1 cellular context compared by ENCODE assay signal in the genomic region with DNA sequence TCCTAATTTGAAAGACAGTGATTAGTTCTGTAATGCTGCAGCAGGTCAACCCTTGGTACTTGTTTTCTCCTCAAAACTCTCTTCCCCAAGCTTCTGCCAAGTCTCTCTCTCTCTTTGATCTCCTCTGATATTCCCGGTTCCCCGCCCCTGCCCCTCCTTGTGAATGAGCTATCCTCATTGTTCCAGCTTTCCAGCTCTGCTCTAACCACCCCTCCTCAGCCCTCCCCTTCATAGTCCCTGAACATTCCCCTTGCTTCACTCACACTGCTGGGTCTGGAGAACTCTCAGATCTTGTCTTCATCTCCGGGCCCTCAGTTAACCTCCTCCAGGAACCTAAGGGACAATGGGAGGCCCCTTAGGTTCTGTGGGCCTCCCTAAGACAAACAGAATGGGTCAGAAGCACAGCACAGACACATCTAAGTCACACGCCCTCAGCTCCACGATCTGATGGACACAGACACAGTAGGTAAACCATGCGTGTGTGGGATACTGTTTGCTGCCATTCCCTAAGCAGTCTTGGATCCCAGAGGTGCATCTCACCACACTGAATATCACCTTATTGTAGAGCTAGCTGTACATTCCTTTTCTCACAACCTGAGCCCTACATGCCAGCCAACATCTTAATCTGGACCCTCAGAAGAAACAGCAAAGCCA.
TF ChIP-seq lines count a peak whose summit lies in the region.

No MANE protein-coding gene starts in this region.

TF ChIP-seq in HepG2, 621 proteins besides CTCF, POLR2A, EP300 and RAD21 (continued from another document):
- TF ChIP-seq, protein P1, sequence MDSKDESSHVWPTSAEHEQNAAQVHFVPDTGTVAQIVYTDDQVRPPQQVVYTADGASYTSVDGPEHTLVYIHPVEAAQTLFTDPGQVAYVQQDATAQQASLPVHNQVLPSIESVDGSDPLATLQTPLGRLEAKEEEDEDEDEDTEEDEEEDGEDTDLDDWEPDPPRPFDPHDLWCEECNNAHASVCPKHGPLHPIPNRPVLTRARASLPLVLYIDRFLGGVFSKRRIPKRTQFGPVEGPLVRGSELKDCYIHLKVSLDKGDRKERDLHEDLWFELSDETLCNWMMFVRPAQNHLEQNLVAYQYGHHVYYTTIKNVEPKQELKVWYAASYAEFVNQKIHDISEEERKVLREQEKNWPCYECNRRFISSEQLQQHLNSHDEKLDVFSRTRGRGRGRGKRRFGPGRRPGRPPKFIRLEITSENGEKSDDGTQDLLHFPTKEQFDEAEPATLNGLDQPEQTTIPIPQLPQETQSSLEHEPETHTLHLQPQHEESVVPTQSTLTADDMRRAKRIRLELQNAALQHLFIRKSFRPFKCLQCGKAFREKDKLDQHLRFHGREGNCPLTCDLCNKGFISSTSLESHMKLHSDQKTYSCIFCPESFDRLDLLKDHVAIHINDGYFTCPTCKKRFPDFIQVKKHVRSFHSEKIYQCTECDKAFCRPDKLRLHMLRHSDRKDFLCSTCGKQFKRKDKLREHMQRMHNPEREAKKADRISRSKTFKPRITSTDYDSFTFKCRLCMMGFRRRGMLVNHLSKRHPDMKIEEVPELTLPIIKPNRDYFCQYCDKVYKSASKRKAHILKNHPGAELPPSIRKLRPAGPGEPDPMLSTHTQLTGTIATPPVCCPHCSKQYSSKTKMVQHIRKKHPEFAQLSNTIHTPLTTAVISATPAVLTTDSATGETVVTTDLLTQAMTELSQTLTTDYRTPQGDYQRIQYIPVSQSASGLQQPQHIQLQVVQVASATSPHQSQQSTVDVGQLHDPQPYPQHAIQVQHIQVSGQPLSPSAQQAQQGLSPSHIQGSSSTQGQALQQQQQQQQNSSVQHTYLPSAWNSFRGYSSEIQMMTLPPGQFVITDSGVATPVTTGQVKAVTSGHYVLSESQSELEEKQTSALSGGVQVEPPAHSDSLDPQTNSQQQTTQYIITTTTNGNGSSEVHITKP (CRISPR knock-in tag; IDR thresholded peaks at IDR 0.05; ENCODE audit: low read depth): no peak
- TF ChIP-seq ZNF30 (CRISPR knock-in tag; IDR thresholded peaks at IDR 0.05) (no peak), GZF1 (CRISPR knock-in tag; IDR thresholded peaks at IDR 0.05) (no peak), ZBTB8A (CRISPR knock-in tag; IDR thresholded peaks at IDR 0.05; ENCODE audit: borderline replicate concordance, low read depth) (no peak), NFKBIZ (CRISPR knock-in tag; IDR thresholded peaks at IDR 0.05) (no peak), DNMT3B (CRISPR knock-in tag; conservative IDR thresholded peaks at IDR 0.05) (no peak), RNF2 (conservative IDR thresholded peaks at IDR 0.05; ENCODE audit: low read depth) (no peak), HDAC2 (CRISPR knock-in tag; IDR thresholded peaks at IDR 0.05) (no peak)
- TF ChIP-seq, protein P2, sequence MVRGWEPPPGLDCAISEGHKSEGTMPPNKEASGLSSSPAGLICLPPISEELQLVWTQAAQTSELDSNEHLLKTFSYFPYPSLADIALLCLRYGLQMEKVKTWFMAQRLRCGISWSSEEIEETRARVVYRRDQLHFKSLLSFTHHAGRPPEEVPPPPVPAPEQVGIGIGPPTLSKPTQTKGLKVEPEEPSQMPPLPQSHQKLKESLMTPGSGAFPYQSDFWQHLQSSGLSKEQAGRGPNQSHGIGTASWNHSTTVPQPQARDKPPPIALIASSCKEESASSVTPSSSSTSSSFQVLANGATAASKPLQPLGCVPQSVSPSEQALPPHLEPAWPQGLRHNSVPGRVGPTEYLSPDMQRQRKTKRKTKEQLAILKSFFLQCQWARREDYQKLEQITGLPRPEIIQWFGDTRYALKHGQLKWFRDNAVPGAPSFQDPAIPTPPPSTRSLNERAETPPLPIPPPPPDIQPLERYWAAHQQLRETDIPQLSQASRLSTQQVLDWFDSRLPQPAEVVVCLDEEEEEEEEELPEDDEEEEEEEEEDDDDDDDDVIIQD (CRISPR knock-in tag; IDR thresholded peaks at IDR 0.05; ENCODE audit: low read depth): no peak
- TF ChIP-seq, protein P3, sequence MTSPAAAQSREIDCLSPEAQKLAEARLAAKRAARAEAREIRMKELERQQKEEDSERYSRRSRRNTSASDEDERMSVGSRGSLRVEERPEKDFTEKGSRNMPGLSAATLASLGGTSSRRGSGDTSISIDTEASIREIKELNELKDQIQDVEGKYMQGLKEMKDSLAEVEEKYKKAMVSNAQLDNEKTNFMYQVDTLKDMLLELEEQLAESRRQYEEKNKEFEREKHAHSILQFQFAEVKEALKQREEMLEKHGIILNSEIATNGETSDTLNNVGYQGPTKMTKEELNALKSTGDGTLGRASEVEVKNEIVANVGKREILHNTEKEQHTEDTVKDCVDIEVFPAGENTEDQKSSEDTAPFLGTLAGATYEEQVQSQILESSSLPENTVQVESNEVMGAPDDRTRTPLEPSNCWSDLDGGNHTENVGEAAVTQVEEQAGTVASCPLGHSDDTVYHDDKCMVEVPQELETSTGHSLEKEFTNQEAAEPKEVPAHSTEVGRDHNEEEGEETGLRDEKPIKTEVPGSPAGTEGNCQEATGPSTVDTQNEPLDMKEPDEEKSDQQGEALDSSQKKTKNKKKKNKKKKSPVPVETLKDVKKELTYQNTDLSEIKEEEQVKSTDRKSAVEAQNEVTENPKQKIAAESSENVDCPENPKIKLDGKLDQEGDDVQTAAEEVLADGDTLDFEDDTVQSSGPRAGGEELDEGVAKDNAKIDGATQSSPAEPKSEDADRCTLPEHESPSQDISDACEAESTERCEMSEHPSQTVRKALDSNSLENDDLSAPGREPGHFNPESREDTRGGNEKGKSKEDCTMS (CRISPR knock-in tag; conservative IDR thresholded peaks at IDR 0.05): no peak
- TF ChIP-seq, protein P4, sequence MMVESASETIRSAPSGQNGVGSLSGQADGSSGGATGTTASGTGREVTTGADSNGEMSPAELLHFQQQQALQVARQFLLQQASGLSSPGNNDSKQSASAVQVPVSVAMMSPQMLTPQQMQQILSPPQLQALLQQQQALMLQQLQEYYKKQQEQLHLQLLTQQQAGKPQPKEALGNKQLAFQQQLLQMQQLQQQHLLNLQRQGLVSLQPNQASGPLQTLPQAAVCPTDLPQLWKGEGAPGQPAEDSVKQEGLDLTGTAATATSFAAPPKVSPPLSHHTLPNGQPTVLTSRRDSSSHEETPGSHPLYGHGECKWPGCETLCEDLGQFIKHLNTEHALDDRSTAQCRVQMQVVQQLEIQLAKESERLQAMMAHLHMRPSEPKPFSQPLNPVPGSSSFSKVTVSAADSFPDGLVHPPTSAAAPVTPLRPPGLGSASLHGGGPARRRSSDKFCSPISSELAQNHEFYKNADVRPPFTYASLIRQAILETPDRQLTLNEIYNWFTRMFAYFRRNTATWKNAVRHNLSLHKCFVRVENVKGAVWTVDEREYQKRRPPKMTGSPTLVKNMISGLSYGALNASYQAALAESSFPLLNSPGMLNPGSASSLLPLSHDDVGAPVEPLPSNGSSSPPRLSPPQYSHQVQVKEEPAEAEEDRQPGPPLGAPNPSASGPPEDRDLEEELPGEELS (CRISPR knock-in tag; IDR thresholded peaks at IDR 0.05): no peak
